ENCODE assay signal across 32 cellular contexts in genomic region chrX:47243351-47243750, GRCh38.
"Had no signal": no experiment of that assay in that cellular context is flagged by ENCODE, and none has a peak within 500 bp of the region (broad histone marks: within the 10 kb centered on the region; RNA-seq: fewer than 3 reads in every experiment).

No MANE protein-coding gene starts in this region.

- H3K27me3 ChIP-seq: ovary, right lobe of liver, suprapubic skin, testis, tibial artery, transverse colon, upper lobe of right lung, uterus had no signal

- H3K4me1 ChIP-seq: parathyroid adenoma, psoas muscle, right lobe of liver, spleen, suprapubic skin, testis, tibial artery, transverse colon, upper lobe of right lung, uterus had no signal

- H3K27ac ChIP-seq: ovary, parathyroid adenoma, psoas muscle, right lobe of liver, skin epidermis, spleen, suprapubic skin, testis, tibial artery, transverse colon, upper lobe of right lung, uterus had no signal

- H3K9me3 Mint-ChIP-seq: naive thymus-derived CD8-positive, alpha-beta T cell; natural killer cell treated with Interleukin-12 subunit alpha and Interleukin-12 subunit beta and Interleukin-15 and Interleukin-18, amount 100 ng/mL, for 72 hours; nephron progenitor cell; neural crest cell; stimulated activated memory B cell treated with anti-CD40 and anti-IgM and Interleukin-4, amounts not matched to agents 10 μg/mL and 1 μg/mL and 100 μg/mL, for 72 hours; stimulated activated naive CD8-positive, alpha-beta T cell treated with anti-CD3 and anti-CD28 coated beads, Interleukin-15, amount 100 ng/mL, for 72 hours; type B pancreatic cell had no signal

- H3K4me1 Mint-ChIP-seq: neural crest cell; stimulated activated memory B cell treated with anti-CD40 and anti-IgM and Interleukin-4, amounts not matched to agents 10 μg/mL and 1 μg/mL and 100 μg/mL, for 72 hours had no signal

- H3K9me3 ChIP-seq: ovary, psoas muscle, right lobe of liver, spleen, suprapubic skin, testis, tibial artery, transverse colon, upper lobe of right lung, uterus had no signal

- H3K79me2 ChIP-seq: parathyroid adenoma had no signal

- H3K4me3 Mint-ChIP-seq: naive thymus-derived CD8-positive, alpha-beta T cell; natural killer cell treated with Interleukin-12 subunit alpha and Interleukin-12 subunit beta and Interleukin-15 and Interleukin-18, amount 100 ng/mL, for 72 hours; nephron progenitor cell; neural crest cell; stimulated activated memory B cell treated with anti-CD40 and anti-IgM and Interleukin-4, amounts not matched to agents 10 μg/mL and 1 μg/mL and 100 μg/mL, for 72 hours; stimulated activated naive CD8-positive, alpha-beta T cell treated with anti-CD3 and anti-CD28 coated beads, Interleukin-15, amount 100 ng/mL, for 72 hours; type B pancreatic cell had no signal

- DNase-seq: naive thymus-derived CD8-positive, alpha-beta T cell; nephron progenitor cell; occipital lobe; ovary; posterior cingulate gyrus; psoas muscle; right cardiac atrium; right lobe of liver; spleen; stimulated activated CD4-positive, alpha-beta T cell treated with anti-CD3 and anti-CD28 coated beads, Interleukin-12 subunit alpha, Interleukin-12 subunit beta, amount 100 ng/mL, for 4 hours; stimulated activated CD4-positive, alpha-beta T cell treated with anti-CD3 and anti-CD28 coated beads, Interleukin-1b, Interleukin-23, amount 100 ng/mL, for 48 hours; stimulated activated CD4-positive, alpha-beta T cell treated with anti-CD3 and anti-CD28 coated beads, Interleukin-4, amount 100 ng/mL, for 1 hour; stimulated activated CD4-positive, alpha-beta T cell treated with anti-CD3 and anti-CD28 coated beads, Interleukin-4, amount 100 ng/mL, for 4 hours; stimulated activated CD8-positive, alpha-beta memory T cell treated with anti-CD3 and anti-CD28 coated beads, Interleukin-4, amount 100 ng/mL, for 48 hours; stimulated activated naive CD4-positive, alpha-beta T cell; stimulated activated naive CD8-positive, alpha-beta T cell treated with anti-CD3 and anti-CD28 coated beads, Interleukin-15, amount 100 ng/mL, for 72 hours; stimulated activated naive CD8-positive, alpha-beta T cell treated with anti-CD3 and anti-CD28 coated beads, Interleukin-15, Interleukin-2, amounts not matched to agents 100 U/mL and 50 U/mL, for 24 hours; substantia nigra; testis; tibial artery; transverse colon; upper lobe of right lung; uterus had no signal

- H3K9ac ChIP-seq: parathyroid adenoma had no signal

- ATAC-seq: naive thymus-derived CD8-positive, alpha-beta T cell; natural killer cell treated with Interleukin-12 subunit alpha and Interleukin-12 subunit beta and Interleukin-15 and Interleukin-18, amount 100 ng/mL, for 72 hours; right cardiac atrium; right lobe of liver; stimulated activated memory B cell treated with anti-CD40 and anti-IgM and Interleukin-4, amounts not matched to agents 10 μg/mL and 1 μg/mL and 100 μg/mL, for 72 hours; stimulated activated naive CD8-positive, alpha-beta T cell treated with anti-CD3 and anti-CD28 coated beads, Interleukin-15, amount 100 ng/mL, for 72 hours; stimulated activated naive CD8-positive, alpha-beta T cell treated with anti-CD3 and anti-CD28 coated beads, Interleukin-15, Interleukin-2, amounts not matched to agents 100 U/mL and 50 U/mL, for 24 hours; upper lobe of right lung had no signal

- H3K4me2 ChIP-seq: smooth muscle cell had no signal

- H3K4me3 ChIP-seq: ovary, psoas muscle, right lobe of liver, skin epidermis, smooth muscle cell, spleen, suprapubic skin, testis, tibial artery, transverse colon, upper lobe of right lung, uterus had no signal

- H3K27ac Mint-ChIP-seq: natural killer cell treated with Interleukin-12 subunit alpha and Interleukin-12 subunit beta and Interleukin-15 and Interleukin-18, amount 100 ng/mL, for 72 hours; nephron progenitor cell; progenitor cell of endocrine pancreas; stimulated activated memory B cell treated with anti-CD40 and anti-IgM and Interleukin-4, amounts not matched to agents 10 μg/mL and 1 μg/mL and 100 μg/mL, for 72 hours; stimulated activated naive CD8-positive, alpha-beta T cell treated with anti-CD3 and anti-CD28 coated beads, Interleukin-15, amount 100 ng/mL, for 72 hours; type B pancreatic cell had no signal

- H3K27me3 Mint-ChIP-seq: naive thymus-derived CD8-positive, alpha-beta T cell; progenitor cell of endocrine pancreas; stimulated activated memory B cell treated with anti-CD40 and anti-IgM and Interleukin-4, amounts not matched to agents 10 μg/mL and 1 μg/mL and 100 μg/mL, for 72 hours; stimulated activated naive CD8-positive, alpha-beta T cell treated with anti-CD3 and anti-CD28 coated beads, Interleukin-15, amount 100 ng/mL, for 72 hours; type B pancreatic cell had no signal

- H3K36me3 ChIP-seq: ovary, transverse colon, uterus had no signal

- H2AFZ ChIP-seq: parathyroid adenoma had no signal
